ENCODE assay signal across 33 cellular contexts in the genomic region with DNA sequence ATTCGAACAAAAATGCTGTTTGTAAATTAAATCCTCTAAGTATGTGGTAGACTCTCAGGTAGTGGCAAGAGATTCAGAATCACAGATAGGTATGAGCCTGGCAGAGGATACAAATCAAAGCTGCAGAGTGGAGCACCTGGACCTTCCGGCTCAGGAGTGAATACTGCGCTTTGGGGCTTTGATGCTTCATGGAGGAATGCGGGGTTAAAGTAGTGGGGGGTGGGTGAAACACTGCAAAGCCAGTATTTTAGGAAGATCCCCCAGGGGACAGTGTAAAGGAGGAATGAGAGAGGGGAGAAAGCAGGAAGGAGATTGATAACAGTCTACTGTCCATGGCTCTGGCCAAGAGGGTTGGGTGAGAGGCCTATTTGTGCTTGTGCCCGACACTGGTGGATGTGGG. TPM values are rescaled to one million over a fixed set of nuclear protein-coding genes. Genes with fewer than 3 reads are reported as not detected.
"Had no signal": no experiment of that assay in that cellular context is flagged by ENCODE, and none has a peak within 500 bp of the region (broad histone marks: within the 10 kb centered on the region; RNA-seq: fewer than 3 reads in every experiment).

No MANE protein-coding gene starts in this region.

- H3K27me3 ChIP-seq: adrenal gland, Peyer's patch, SJSA1 had no signal

- H3K4me2 ChIP-seq: SK-N-SH had no signal

- H3K4me3 ChIP-seq: adrenal gland, Peyer's patch, SJSA1 had no signal

- H3K36me3 ChIP-seq: adrenal gland, Peyer's patch, SJSA1 had no signal

- H3K9me2 ChIP-seq: SK-N-SH had no signal

- H3K36me3 Mint-ChIP-seq: activated naive CD4-positive, alpha-beta T cell treated with anti-CD3 and anti-CD28 coated beads, Interleukin-2, amount 50 U/mL, for 72 hours had no signal

- H3K9me3 ChIP-seq: adrenal gland, Peyer's patch, SJSA1, SK-N-SH had no signal

- DNase-seq: activated CD4-positive, alpha-beta T cell treated with anti-CD3 and anti-CD28 coated beads for 36 hours; activated CD4-positive, alpha-beta T cell treated with anti-CD3 and anti-CD28 coated beads, Interleukin-2, amount 10 ng/mL, durations not matched to agents 7 days and 5 days; activated CD4-positive, alpha-beta T cell treated with anti-CD3 and anti-CD28 coated beads, Interleukin-2, amount 50 U/mL, for 48 hours; activated CD8-positive, alpha-beta memory T cell treated with anti-CD3 and anti-CD28 coated beads, Interleukin-2, amount 50 U/mL, for 4 hours; activated CD8-positive, alpha-beta T cell treated with anti-CD3 and anti-CD28 coated beads, Interleukin-2, amount 10 ng/mL, durations not matched to agents 7 days and 5 days; activated gamma-delta T cell treated with Interleukin-2 at 50 U/mL for 16 hours; activated naive CD4-positive, alpha-beta T cell treated with anti-CD3 and anti-CD28 coated beads for 36 hours; activated T-cell treated with anti-CD3 and anti-CD28 coated beads for 4 hours; activated T-cell treated with anti-CD3 and anti-CD28 coated beads, Interleukin-2, amount 50 U/mL, for 4 hours; adrenal gland; caudate nucleus; Karpas-422; NCI-H1105; NCI-H1417 treated with DMSO at 0.1 percent for 48 hours; NCI-H187 treated with DMSO at 0.1 percent for 48 hours; NCI-H2081; NCI-H2171 treated with DMSO at 0.1 percent for 48 hours; NCI-H2227 treated with DMSO at 0.1 percent for 48 hours; NCI-H446; NCI-H510A treated with DMSO at 0.1 percent for 48 hours; NCI-H69; NCI-H82; PC-3; Peyer's patch; RPMI8226; SHP77 treated with DMSO at 0.1 percent for 48 hours; SK-N-SH had no signal

- H3K27ac ChIP-seq: adrenal gland, Peyer's patch, SJSA1 had no signal

- H3K9me3 Mint-ChIP-seq: activated CD4-positive, alpha-beta T cell treated with anti-CD3 and anti-CD28 coated beads, Interleukin-2, amount 10 ng/mL, durations not matched to agents 7 days and 5 days; activated naive CD4-positive, alpha-beta T cell treated with anti-CD3 and anti-CD28 coated beads for 36 hours; activated T-cell treated with anti-CD3 and anti-CD28 coated beads, Interleukin-2, amount 50 U/mL, for 4 hours; activated T-helper 1 cell treated with anti-CD3 and anti-CD28 coated beads, Interleukin-12 subunit alpha, Interleukin-12 subunit beta, Interleukin-2, Interleukin-4 antibody, amounts not matched to agents 30 ng/mL and 10 ng/mL and 1 ng/mL, durations not matched to agents 14 hours and 24 hours and 36 hours; T-helper 1 cell treated with Interleukin-12 subunit alpha and Interleukin-12 subunit beta and Interleukin-4 antibody, amounts not matched to agents 30 μg/mL and 1 μg/mL, for 36 hours; T-helper 2 cell treated with Interferon-gamma antibody and Interleukin-4, amounts not matched to agents 5 μg/mL and 100 μg/mL, for 36 hours had no signal

- H3K4me1 Mint-ChIP-seq: activated CD4-positive, alpha-beta T cell treated with anti-CD3 and anti-CD28 coated beads for 36 hours; activated CD4-positive, alpha-beta T cell treated with anti-CD3 and anti-CD28 coated beads, Interleukin-2, amount 10 ng/mL, durations not matched to agents 7 days and 5 days had no signal

- H3K4me1 ChIP-seq: adrenal gland, Peyer's patch, SJSA1 had no signal

- H3K27ac Mint-ChIP-seq: activated CD4-positive, alpha-beta T cell treated with anti-CD3 and anti-CD28 coated beads for 36 hours; activated CD4-positive, alpha-beta T cell treated with anti-CD3 and anti-CD28 coated beads, Interleukin-2, amount 10 ng/mL, durations not matched to agents 7 days and 5 days; activated CD8-positive, alpha-beta T cell treated with anti-CD3 and anti-CD28 coated beads, Interleukin-2, amount 10 ng/mL, durations not matched to agents 7 days and 5 days; activated naive CD4-positive, alpha-beta T cell treated with anti-CD3 and anti-CD28 coated beads for 36 hours; activated naive CD4-positive, alpha-beta T cell treated with anti-CD3 and anti-CD28 coated beads, Interleukin-2, amount 50 U/mL, for 72 hours; activated T-helper 1 cell treated with anti-CD3 and anti-CD28 coated beads, Interleukin-12 subunit alpha, Interleukin-12 subunit beta, Interleukin-2, Interleukin-4 antibody, amounts not matched to agents 30 ng/mL and 10 ng/mL and 1 ng/mL, durations not matched to agents 14 hours and 24 hours and 36 hours; T-helper 1 cell treated with Interleukin-12 subunit alpha and Interleukin-12 subunit beta and Interleukin-4 antibody, amounts not matched to agents 30 μg/mL and 1 μg/mL, for 36 hours; T-helper 2 cell treated with Interferon-gamma antibody and Interleukin-4, amounts not matched to agents 5 μg/mL and 100 μg/mL, for 36 hours had no signal

- H3K4me3 Mint-ChIP-seq: activated CD4-positive, alpha-beta T cell treated with anti-CD3 and anti-CD28 coated beads for 36 hours; activated CD4-positive, alpha-beta T cell treated with anti-CD3 and anti-CD28 coated beads, Interleukin-2, amount 10 ng/mL, durations not matched to agents 7 days and 5 days; activated CD8-positive, alpha-beta T cell treated with anti-CD3 and anti-CD28 coated beads, Interleukin-2, amount 10 ng/mL, durations not matched to agents 7 days and 5 days; activated naive CD4-positive, alpha-beta T cell treated with anti-CD3 and anti-CD28 coated beads for 36 hours; activated T-cell treated with anti-CD3 and anti-CD28 coated beads, Interleukin-2, amount 50 U/mL, for 4 hours; activated T-helper 1 cell treated with anti-CD3 and anti-CD28 coated beads, Interleukin-12 subunit alpha, Interleukin-12 subunit beta, Interleukin-2, Interleukin-4 antibody, amounts not matched to agents 30 ng/mL and 10 ng/mL and 1 ng/mL, durations not matched to agents 14 hours and 24 hours and 36 hours; brain; T-helper 1 cell treated with Interleukin-12 subunit alpha and Interleukin-12 subunit beta and Interleukin-4 antibody, amounts not matched to agents 30 μg/mL and 1 μg/mL, for 36 hours; T-helper 2 cell treated with Interferon-gamma antibody and Interleukin-4, amounts not matched to agents 5 μg/mL and 100 μg/mL, for 36 hours had no signal

RNA-seq across cellular contexts. Expression of a gene that starts 43.2 kb away (rescaled TPM):
- total RNA-seq: activated CD4-positive, alpha-beta T cell treated with anti-CD3 and anti-CD28 coated beads, Interleukin-2, amount 10 ng/mL, durations not matched to agents 7 days and 5 days; activated CD8-positive, alpha-beta T cell treated with anti-CD3 and anti-CD28 coated beads, Interleukin-2, amount 10 ng/mL, durations not matched to agents 7 days and 5 days; activated T-helper 1 cell treated with anti-CD3 and anti-CD28 coated beads, Interleukin-12 subunit alpha, Interleukin-12 subunit beta, Interleukin-2, Interleukin-4 antibody, amounts not matched to agents 30 ng/mL and 10 ng/mL and 1 ng/mL, durations not matched to agents 14 hours and 24 hours and 36 hours had no signal
